ENCODE assay signal across 18 cellular contexts in genomic region chr11:120867531-120867930, GRCh38.
DNase-seq lines count a peak whose midpoint lies in the region; ATAC-seq and TF ChIP-seq lines count a peak whose summit lies in the region.
"Had no signal": no experiment of that assay in that cellular context is flagged by ENCODE, and none has a peak within 500 bp of the region (broad histone marks: within the 10 kb centered on the region; RNA-seq: fewer than 3 reads in every experiment).

No MANE protein-coding gene starts in this region.

- no peaks in the 10 kb centered on the region for H3K4me1 ChIP-seq in RWPE2 (ENCODE audit: insufficient read depth, poor library complexity, severe bottlenecking)
- no peaks in the 10 kb centered on the region; the same call in 1 of the 2 replicates for H3K4me1 ChIP-seq in iPS DF 6.9 (ENCODE audit: control insufficient read depth, insufficient read depth, low read length)

- H3K27me3 ChIP-seq in H7 (ENCODE audit: control insufficient read depth, insufficient read depth, low read length) (no peaks in the 10 kb centered on the region), RWPE2 (ENCODE audit: insufficient read depth, poor library complexity, severe bottlenecking) (peaks cover 11% of the 10 kb centered on the region), iPS DF 6.9 (ENCODE audit: control insufficient read depth, insufficient read depth, low read length) (no peaks in the 10 kb centered on the region)

- WGBS in iPS DF 6.9 (ENCODE audit: insufficient coverage, insufficient read length), result no CpG with 5 or more reads among the region's 11 CpGs

- H3K9me3 ChIP-seq in RWPE2 (ENCODE audit: severe bottlenecking) (no peaks in the 10 kb centered on the region), iPS DF 6.9 (ENCODE audit: control insufficient read depth, insufficient read depth, low read length) (no peaks in the 10 kb centered on the region)

- DNase-seq in ELF-1 (ENCODE audit: low read depth, low spot score) (peak; percentile 75), H7 (peak; percentile 50), RWPE2 (ENCODE audit: low spot score) (no peak), iPS DF 6.9 (ENCODE audit: low read depth, low spot score) (peak; percentile 5), caudate nucleus (lab: John Stamatoyannopoulos, UW) (no peak), Ammon's horn (ENCODE audit: low spot score) (no peak), OCI-M2 (lab: John Stamatoyannopoulos, UW; ENCODE audit: unreplicated experiment) (no peak), activated gamma-delta T cell (lab: John Stamatoyannopoulos, UW) (no peak)
- DNase-seq: ACHN, AML-193, COR-L47, HFFc6, KBM-7, NCI-H1436 treated with DMSO at 0.1 percent for 48 hours, NCI-H446 treated with DMSO at 0.1 percent for 48 hours, SHP77 treated with DMSO at 0.1 percent for 48 hours had no signal

- H3K4me3 ChIP-seq in H7 (ENCODE audit: insufficient read depth, low read depth, low read length) (no peak overlapping the region), RWPE2 (ENCODE audit: severe bottlenecking) (no peak overlapping the region), iPS DF 6.9 (ENCODE audit: low read length) (no peak overlapping the region)
- H3K4me3 ChIP-seq: GM23248 had no signal

- 0 out of 3 replicates have a peak, but pooled peaks have one; percentile 33 for ATAC-seq in RWPE2 (ENCODE audit: low read depth)
- ATAC-seq: SK-N-SH treated with all-trans-retinoic acid at 6 μM for 48 hours had no signal

- no peaks in the 10 kb centered on the region for H3K36me3 ChIP-seq in H7 (replicated peaks; ENCODE audit: control insufficient read depth, insufficient read depth, low read length)
- H3K36me3 ChIP-seq in RWPE2 (ENCODE audit: low read depth), result no peaks in the 10 kb centered on the region
- no peaks in the 10 kb centered on the region for H3K36me3 ChIP-seq in iPS DF 6.9 (ENCODE audit: control insufficient read depth, insufficient read depth, low read length)

- no peak overlapping the region for H3K27ac ChIP-seq in RWPE2 (ENCODE audit: poor library complexity, severe bottlenecking)
- no peak overlapping the region for H3K27ac ChIP-seq in iPS DF 6.9 (ENCODE audit: low read length)
- no peak overlapping the region for H3K27ac ChIP-seq in caudate nucleus (ENCODE audit: low read depth, low read length)
- H3K27ac ChIP-seq: GM23248 had no signal

- TF ChIP-seq CTCF in RWPE2 (IDR thresholded peaks at IDR 0.05; ENCODE audit: poor library complexity, severe bottlenecking), result no peak

Comparison
In these comparisons a context has a peak if more than half of its experiments do, and no peak if none do; other contexts are left out.
1. DNase-seq: peak in ELF-1 (single experiment), H7 (single experiment) and iPS DF 6.9 (single experiment); none in RWPE2 (single experiment), caudate nucleus (0 of 61), Ammon's horn (single experiment), OCI-M2 (single experiment) and activated gamma-delta T cell (single experiment).